Comparison of ENCODE assay signal across 8 cellular contexts in genomic region chr17:17710728-17711541, GRCh38. TPM values are rescaled to one million over a fixed set of nuclear protein-coding genes. Genes with fewer than 3 reads are reported as not detected.
A peak's percentile ranks its signal among the peaks of the same experiment; 100 is the strongest.
DNase-seq lines count a peak whose midpoint lies in the region; ATAC-seq and TF ChIP-seq lines count a peak whose summit lies in the region.

No MANE protein-coding gene starts in this region.

- H3K27me3 ChIP-seq in breast epithelium, result no peaks in the 10 kb centered on the region
- no peaks in the 10 kb centered on the region for H3K27me3 ChIP-seq in right lobe of liver
- no peaks in the 10 kb centered on the region for H3K27me3 ChIP-seq in vagina

- H3K27ac ChIP-seq in breast epithelium (peak overlapping the region; percentile 91 to 92), right lobe of liver (peak overlapping the region in 1 of 3 donors; percentile 63), vagina (peak overlapping the region; percentile 61)

- peaks cover 15 to 48% of the 10 kb centered on the region in 2 donors for H3K4me1 ChIP-seq in breast epithelium
- H3K4me1 ChIP-seq in right lobe of liver, result peaks cover 0 to 8% (median 0%) of the 10 kb centered on the region in 4 donors
- H3K4me1 ChIP-seq in vagina, result peaks cover 51% of the 10 kb centered on the region

- H3K4me3 Mint-ChIP-seq in activated CD4-positive, alpha-beta memory T cell treated with anti-CD3 and anti-CD28 coated beads, Interleukin-2, amount 10 ng/mL, durations not matched to agents 7 days and 5 days, result no peak overlapping the region

- H3K36me3 Mint-ChIP-seq in activated CD4-positive, alpha-beta memory T cell treated with anti-CD3 and anti-CD28 coated beads, Interleukin-2, amount 10 ng/mL, durations not matched to agents 7 days and 5 days (ENCODE audit: low read depth), result no peaks in the 10 kb centered on the region

- CTCF ChIA-PET in activated CD4-positive, alpha-beta memory T cell treated with anti-CD3 and anti-CD28 coated beads, Interleukin-2, amount 10 ng/mL, durations not matched to agents 7 days and 5 days (lab: Charles Lee), result no interaction called here

- H3K4me1 Mint-ChIP-seq in activated CD4-positive, alpha-beta memory T cell treated with anti-CD3 and anti-CD28 coated beads, Interleukin-2, amount 10 ng/mL, durations not matched to agents 7 days and 5 days, result peaks cover 18% of the 10 kb centered on the region

- no peak for TF ChIP-seq POLR2A in breast epithelium (IDR thresholded peaks at IDR 0.05)
- TF ChIP-seq POLR2A in right lobe of liver (IDR thresholded peaks at IDR 0.05), result no peak
- TF ChIP-seq POLR2A in vagina (IDR thresholded peaks at IDR 0.05), result no peak

- H3K4me3 ChIP-seq in breast epithelium, result peak overlapping the region in 1 of 3 donors; percentile 20
- H3K4me3 ChIP-seq in right lobe of liver, result no peak overlapping the region
- H3K4me3 ChIP-seq in vagina, result no peak overlapping the region

- H3K36me3 ChIP-seq in breast epithelium (no peaks in the 10 kb centered on the region), right lobe of liver (no peaks in the 10 kb centered on the region), vagina (no peaks in the 10 kb centered on the region)

- ATAC-seq in left cardiac atrium (peak; percentile 40 to 86), Right ventricle myocardium superior (ENCODE audit: poor library complexity) (no peak), right lobe of liver (peak in 3 of 4 donors; percentile 17 to 87 (median 64)), GM18511 (IDR thresholded peaks at IDR 0.05; ENCODE audit: unreplicated experiment) (no peak)

- H3K27ac Mint-ChIP-seq in activated CD4-positive, alpha-beta memory T cell treated with anti-CD3 and anti-CD28 coated beads, Interleukin-2, amount 10 ng/mL, durations not matched to agents 7 days and 5 days, result no peak overlapping the region

- intact Hi-C loops in left cardiac atrium (cut with DNase I), result no loop called here
- intact Hi-C loops in Right ventricle myocardium superior (cut with DNase I), result no loop called here
- intact Hi-C loops in breast epithelium (cut with DNase I; ENCODE audit: low total_unique reads), result loop anchor here (10.0 kb wide), 1 partner anchor 1096 kb away; no protein-coding TSS in a partner anchor
- intact Hi-C loops in right lobe of liver (cut with DNase I), result no loop called here
- intact Hi-C loops in vagina (cut with DNase I), result no loop called here

- no peaks in the 10 kb centered on the region for H3K9me3 Mint-ChIP-seq in activated CD4-positive, alpha-beta memory T cell treated with anti-CD3 and anti-CD28 coated beads, Interleukin-2, amount 10 ng/mL, durations not matched to agents 7 days and 5 days

- POLR2A ChIA-PET in activated CD4-positive, alpha-beta memory T cell treated with anti-CD3 and anti-CD28 coated beads, Interleukin-2, amount 10 ng/mL, durations not matched to agents 7 days and 5 days (lab: Charles Lee), result interaction anchor here (1.2 kb wide), 1 partner anchor 112 kb away, joined by 3 read pairs; no protein-coding TSS in a partner anchor

- H3K9me3 ChIP-seq in breast epithelium, result no peaks in the 10 kb centered on the region
- no peaks in the 10 kb centered on the region for H3K9me3 ChIP-seq in right lobe of liver
- H3K9me3 ChIP-seq in vagina, result no peaks in the 10 kb centered on the region

- TF ChIP-seq CTCF in breast epithelium (IDR thresholded peaks at IDR 0.05), result no peak
- TF ChIP-seq CTCF in right lobe of liver (IDR thresholded peaks at IDR 0.05), result no peak
- no peak for TF ChIP-seq CTCF in vagina (IDR thresholded peaks at IDR 0.05)

- peak; percentile 64 for DNase-seq in left cardiac atrium
- DNase-seq in Right ventricle myocardium superior, result no peak
- peak; percentile 81 to 85 for DNase-seq in breast epithelium (ENCODE audit: low spot score in 2 of 2)
- DNase-seq in right lobe of liver, result peak in 1 of 3 donors; percentile 76
- DNase-seq in vagina (ENCODE audit: extremely low spot score in 2 of 2), result no peak
- DNase-seq in activated effector memory CD4-positive, alpha-beta T cell treated with Interleukin-2 at 50 U/mL for 16 hours, result no peak
- DNase-seq in activated CD4-positive, alpha-beta memory T cell treated with anti-CD3 and anti-CD28 coated beads, Interleukin-2, amount 10 ng/mL, durations not matched to agents 7 days and 5 days, result no peak

- H3K27me3 Mint-ChIP-seq in activated CD4-positive, alpha-beta memory T cell treated with anti-CD3 and anti-CD28 coated beads, Interleukin-2, amount 10 ng/mL, durations not matched to agents 7 days and 5 days, result no peaks in the 10 kb centered on the region

- 27% methylated on average over 2 of the region's 16 CpGs for WGBS in right lobe of liver (ENCODE audit: insufficient coverage, low coverage, low lambda C conversion rate, missing lambda C conversion rate)

RNA-seq across cellular contexts. Expression of gene RAI1, which starts 29.7 kb away (rescaled TPM):
- total RNA-seq in left cardiac atrium (10 to 100 TPM; 22.4 to 32.3 TPM), Right ventricle myocardium superior (28.3 TPM), breast epithelium (10 to 100 TPM in 2 of 3 donors, 1 to 10 TPM in 1; 5.6 to 25.6 (median 20.6) TPM), right lobe of liver (10 to 100 TPM in 2 of 6 experiments, 1 to 10 TPM in 4; 6.1 to 14.5 (median 8.4) TPM), vagina (29.2 TPM)
- 10 to 100 TPM; 16.7 TPM for total RNA-seq in activated CD4-positive, alpha-beta memory T cell treated with anti-CD3 and anti-CD28 coated beads, Interleukin-2, amount 10 ng/mL, durations not matched to agents 7 days and 5 days

Comparison
In these comparisons a context has a peak if more than half of its experiments do, and no peak if none do; other contexts are left out.
1. ATAC-seq: peak in left cardiac atrium (2 of 2) and right lobe of liver (3 of 4); none in Right ventricle myocardium superior (single experiment) and GM18511 (single experiment).
2. DNase-seq: peak in left cardiac atrium (single experiment) and breast epithelium (2 of 2); none in Right ventricle myocardium superior (single experiment), vagina (0 of 2), activated effector memory CD4-positive, alpha-beta T cell treated with Interleukin-2 at 50 U/mL for 16 hours (single experiment) and activated CD4-positive, alpha-beta memory T cell treated with anti-CD3 and anti-CD28 coated beads, Interleukin-2, amount 10 ng/mL, durations not matched to agents 7 days and 5 days (single experiment).